ENCODE assay signal across 10 cellular contexts in genomic region chr2:88212251-88212790, GRCh38. TPM values are rescaled to one million over a fixed set of nuclear protein-coding genes. Genes with fewer than 3 reads are reported as not detected.
DNase-seq lines count a peak whose midpoint lies in the region; ATAC-seq and TF ChIP-seq lines count a peak whose summit lies in the region.
"Had no signal": no experiment of that assay in that cellular context is flagged by ENCODE, and none has a peak within 500 bp of the region (broad histone marks: within the 10 kb centered on the region; RNA-seq: fewer than 3 reads in every experiment).

No MANE protein-coding gene starts in this region.

- no peaks in the 10 kb centered on the region for H3K9me2 ChIP-seq in hepatocyte (replicated peaks; ENCODE audit: insufficient read depth)

- CTCF ChIA-PET in A673 (lab: Charles Lee) (no interaction called here), RWPE1 (lab: Yijun Ruan, JAX) (interaction anchor here (0.6 to 0.7 kb wide), 2 partner anchors 163 to 210 kb away, joined by 3 read pairs; no protein-coding TSS in a partner anchor)

- H3K27me3 ChIP-seq in A673 (replicated peaks; ENCODE audit: insufficient read depth, low read depth, low read length, poor library complexity), result no peaks in the 10 kb centered on the region
- H3K27me3 ChIP-seq in hepatocyte, result no peaks in the 10 kb centered on the region

- H3K4me2 ChIP-seq in hepatocyte, result no peak overlapping the region

- H2AFZ ChIP-seq in hepatocyte, result no peak overlapping the region

- no TSS peak for BruUV-seq in A673 (replicated peaks; lab: Mats Ljungman, UMichigan)

- H3K27ac ChIP-seq in A673 (ENCODE audit: low read depth, low read length, poor library complexity, severe bottlenecking), result no peak overlapping the region
- no peak overlapping the region for H3K27ac ChIP-seq in RWPE1
- no peak overlapping the region for H3K27ac ChIP-seq in hepatocyte

- H3K4me1 ChIP-seq in A673 (ENCODE audit: insufficient read depth, low read length, poor library complexity, severe bottlenecking) (no peaks in the 10 kb centered on the region), hepatocyte (ENCODE audit: insufficient read depth) (peaks cover 5% of the 10 kb centered on the region)

- no peaks in the 10 kb centered on the region for H3K79me2 ChIP-seq in hepatocyte

- no peaks in the 10 kb centered on the region for H4K20me1 ChIP-seq in hepatocyte (ENCODE audit: insufficient read depth, poor library complexity, severe bottlenecking)

- H3K9me3 ChIP-seq in A673 (ENCODE audit: low read depth, low read length, poor library complexity, severe bottlenecking) (no peaks in the 10 kb centered on the region), hepatocyte (ENCODE audit: low read depth) (no peaks in the 10 kb centered on the region)

- POLR2A ChIA-PET in A673 (lab: Charles Lee; ENCODE audit: low non-redundant PET) (no interaction called here), RWPE1 (lab: Yijun Ruan, JAX; ENCODE audit: low non-redundant PET) (no interaction called here)

- no peak for ATAC-seq in GM21447 (IDR thresholded peaks at IDR 0.05; ENCODE audit: unreplicated experiment)

- no peaks in the 10 kb centered on the region for H3K36me3 ChIP-seq in A673 (ENCODE audit: insufficient read depth, low read length, poor library complexity, severe bottlenecking)
- no peaks in the 10 kb centered on the region for H3K36me3 ChIP-seq in hepatocyte (replicated peaks; ENCODE audit: insufficient read depth, low read depth)

- intact Hi-C loops in A673 (cut with micrococcal nuclease; ENCODE audit: unreplicated experiment), result no loop called here

- TF ChIP-seq CTCF in A673 (conservative IDR thresholded peaks at IDR 0.05; ENCODE audit: low read depth, low read length), result peak; percentile 50
- TF ChIP-seq CTCF in GM12874 (IDR thresholded peaks at IDR 0.05; ENCODE audit: insufficient read depth, low read depth, low read length), result peak; percentile 27; the same call in 1 of the 2 replicates
- peak; percentile 52 for TF ChIP-seq CTCF in RWPE1 (conservative IDR thresholded peaks at IDR 0.05; ENCODE audit: low read depth)
- TF ChIP-seq CTCF in hepatocyte (IDR thresholded peaks at IDR 0.05; ENCODE audit: poor library complexity), result peak; percentile 53

- 56% methylated on average over 9 of the region's 9 CpGs for WGBS in hepatocyte (ENCODE audit: low lambda C conversion rate, missing lambda C conversion rate)

- H3K4me3 ChIP-seq in A673 (ENCODE audit: low read depth, low read length, poor library complexity, severe bottlenecking) (no peak overlapping the region), hepatocyte (no peak overlapping the region)

- DNase-seq in A673 (ENCODE audit: low spot score), result peak; percentile 28
- DNase-seq in RWPE1 (ENCODE audit: low spot score), result peak; percentile 40
- DNase-seq in hepatocyte (ENCODE audit: low spot score), result no peak
- DNase-seq in activated effector memory CD4-positive, alpha-beta T cell treated with anti-CD3 and anti-CD28 coated beads, Interleukin-2, amount 50 U/mL, for 16 hours, result no peak
- no peak for DNase-seq in NCI-H1694 (lab: John Stamatoyannopoulos, UW)
- DNase-seq in stimulated activated CD4-positive, alpha-beta T cell treated with anti-CD3 and anti-CD28 coated beads, Interleukin-4, amount 100 ng/mL, for 1 hour, result no peak
- DNase-seq: activated T-cell treated with anti-CD3 and anti-CD28 coated beads, Interleukin-2, amount 50 U/mL, for 1 hour; NCI-H2227 treated with DMSO at 0.1 percent for 48 hours had no signal

RNA-seq across cellular contexts. Expression of gene THNSL2, which starts 42.2 kb away (rescaled TPM):
- total RNA-seq in A673 (2021) (not detected in 2 replicates), hepatocyte (4.8 and 7.1 TPM in 2 replicates)
- 3.7 and 7.1 TPM in 2 replicates for polyA plus RNA-seq in hepatocyte

Comparison
In these comparisons a context has a peak if more than half of its experiments do, and no peak if none do; other contexts are left out.
1. DNase-seq: peak in A673 (single experiment) and RWPE1 (single experiment); none in hepatocyte (single experiment), activated effector memory CD4-positive, alpha-beta T cell treated with anti-CD3 and anti-CD28 coated beads, Interleukin-2, amount 50 U/mL, for 16 hours (single experiment), NCI-H1694 (single experiment) and stimulated activated CD4-positive, alpha-beta T cell treated with anti-CD3 and anti-CD28 coated beads, Interleukin-4, amount 100 ng/mL, for 1 hour (single experiment).
2. Peak in every context shown above with its lines, with median percentiles within 50 percentile points of each other: CTCF ChIP-seq.